ENCODE assay signal across 1 cellular context in the genomic region with DNA sequence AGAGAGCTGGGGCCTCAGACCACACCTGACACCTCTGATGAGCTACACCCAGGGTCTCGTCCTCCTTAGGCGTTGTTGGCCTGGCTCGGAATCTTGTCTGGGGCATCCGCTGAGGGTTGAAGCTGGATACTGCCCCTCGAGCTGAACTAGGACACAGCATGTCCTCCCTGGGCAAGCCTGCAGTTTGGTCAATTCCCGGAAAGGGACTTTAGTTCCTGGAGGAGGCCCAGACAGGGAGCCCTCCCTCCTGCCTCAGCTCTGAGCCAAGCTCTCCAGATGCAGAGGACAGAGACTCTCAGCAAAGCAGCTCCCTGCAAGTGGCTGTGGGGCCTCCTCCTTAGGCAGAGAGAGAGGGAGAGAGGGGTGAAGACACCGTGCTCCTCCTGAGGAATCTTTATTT.
TF ChIP-seq lines count a peak whose summit lies in the region.

No MANE protein-coding gene starts in this region.

TF ChIP-seq in H1, 55 proteins besides CTCF, POLR2A, EP300 and RAD21 (continued from another document):
- TF ChIP-seq, protein P1, sequence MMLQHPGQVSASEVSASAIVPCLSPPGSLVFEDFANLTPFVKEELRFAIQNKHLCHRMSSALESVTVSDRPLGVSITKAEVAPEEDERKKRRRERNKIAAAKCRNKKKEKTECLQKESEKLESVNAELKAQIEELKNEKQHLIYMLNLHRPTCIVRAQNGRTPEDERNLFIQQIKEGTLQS (IDR thresholded peaks at IDR 0.05; ENCODE audit: insufficient read depth, low read depth, low read length) = no peak
- TF ChIP-seq GTF2F1 (IDR thresholded peaks at IDR 0.05; ENCODE audit: borderline replicate concordance, low read depth, low read length) (no peak), MAX (IDR thresholded peaks at IDR 0.05) (no peak), RNF2 (IDR thresholded peaks at IDR 0.05; ENCODE audit: borderline replicate concordance, low read depth, low read length, missing control alignments, poor library complexity, severe bottlenecking) (no peak), GABPA (IDR thresholded peaks at IDR 0.05; ENCODE audit: borderline replicate concordance, insufficient read depth, low read length) (no peak), JUND (IDR thresholded peaks at IDR 0.05; ENCODE audit: low read length) (no peak), CHD1 (IDR thresholded peaks at IDR 0.05; ENCODE audit: low read depth, low read length) (no peak), JUN (IDR thresholded peaks at IDR 0.05; ENCODE audit: low read depth, low read length) (no peak), SUZ12 (IDR thresholded peaks at IDR 0.05; ENCODE audit: low read length) (no peak)
